ENCODE assay signal across 11 cellular contexts in genomic region chr16:8492690-8493089, GRCh38.
"Had no signal": no experiment of that assay in that cellular context is flagged by ENCODE, and none has a peak within 500 bp of the region (broad histone marks: within the 10 kb centered on the region; RNA-seq: fewer than 3 reads in every experiment).

No MANE protein-coding gene starts in this region.

- H2AFZ ChIP-seq: GM23248, GM23338 had no signal

- H3K4me3 ChIP-seq: GM23248, GM23338, HAP-1 had no signal

- H3K4me1 ChIP-seq: HAP-1 had no signal

- H3K27ac ChIP-seq: GM23248 had no signal

- H3K9ac ChIP-seq: GM23248 had no signal

- H3K4me2 ChIP-seq: GM23338 had no signal

- H3K36me3 ChIP-seq: HAP-1 had no signal

- ATAC-seq: HCT116 had no signal

- DNase-seq: GM23248, GOT3, H7, H9, HCEC 1CT, HFFc6 had no signal

- FAIRE-seq: H1, H54 had no signal

- H3K9me3 ChIP-seq: HAP-1 had no signal
